1 cellular context compared by ENCODE assay signal in the genomic region with DNA sequence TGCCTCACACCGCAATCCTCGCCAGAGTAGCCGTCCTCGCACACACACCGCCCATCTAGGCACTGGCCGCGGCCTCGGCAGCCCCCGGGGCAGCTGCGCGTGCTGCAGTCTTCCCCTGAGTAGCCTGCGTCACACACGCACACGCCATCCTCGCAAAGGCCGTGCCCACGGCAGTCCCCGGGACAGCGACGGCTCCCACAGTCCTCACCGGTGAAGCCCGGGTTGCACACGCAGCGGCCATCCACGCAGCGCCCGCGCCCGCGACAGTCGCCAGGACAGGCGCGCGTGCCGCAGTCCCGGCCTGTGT.
TF ChIP-seq lines count a peak whose summit lies in the region.

No MANE protein-coding gene starts in this region.

TF ChIP-seq in IMR-90, 13 proteins besides CTCF, POLR2A, EP300 and RAD21:
- TF ChIP-seq BHLHE40 (IDR thresholded peaks at IDR 0.05; ENCODE audit: low read depth, low read length) (no peak), CEBPB (IDR thresholded peaks at IDR 0.05; ENCODE audit: low read depth, low read length) (no peak), FOS (IDR thresholded peaks at IDR 0.05; ENCODE audit: low read depth, low read length) (no peak), RCOR1 (IDR thresholded peaks at IDR 0.05; ENCODE audit: insufficient replicate concordance, low read length) (no peak), RFX5 (IDR thresholded peaks at IDR 0.05; ENCODE audit: low read depth, low read length) (no peak), SMC3 (IDR thresholded peaks at IDR 0.05; ENCODE audit: low read depth, low read length) (no peak), MAFK (IDR thresholded peaks at IDR 0.05; ENCODE audit: low read depth, low read length) (no peak), MAZ (IDR thresholded peaks at IDR 0.05; ENCODE audit: borderline replicate concordance, low read depth, low read length) (no peak), MXI1 (IDR thresholded peaks at IDR 0.05; ENCODE audit: borderline replicate concordance, low read depth, low read length) (no peak)
- TF ChIP-seq, protein P1, sequence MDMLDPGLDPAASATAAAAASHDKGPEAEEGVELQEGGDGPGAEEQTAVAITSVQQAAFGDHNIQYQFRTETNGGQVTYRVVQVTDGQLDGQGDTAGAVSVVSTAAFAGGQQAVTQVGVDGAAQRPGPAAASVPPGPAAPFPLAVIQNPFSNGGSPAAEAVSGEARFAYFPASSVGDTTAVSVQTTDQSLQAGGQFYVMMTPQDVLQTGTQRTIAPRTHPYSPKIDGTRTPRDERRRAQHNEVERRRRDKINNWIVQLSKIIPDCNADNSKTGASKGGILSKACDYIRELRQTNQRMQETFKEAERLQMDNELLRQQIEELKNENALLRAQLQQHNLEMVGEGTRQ (IDR thresholded peaks at IDR 0.05; ENCODE audit: low read depth, low read length) = no peak
- TF ChIP-seq, protein P2, sequence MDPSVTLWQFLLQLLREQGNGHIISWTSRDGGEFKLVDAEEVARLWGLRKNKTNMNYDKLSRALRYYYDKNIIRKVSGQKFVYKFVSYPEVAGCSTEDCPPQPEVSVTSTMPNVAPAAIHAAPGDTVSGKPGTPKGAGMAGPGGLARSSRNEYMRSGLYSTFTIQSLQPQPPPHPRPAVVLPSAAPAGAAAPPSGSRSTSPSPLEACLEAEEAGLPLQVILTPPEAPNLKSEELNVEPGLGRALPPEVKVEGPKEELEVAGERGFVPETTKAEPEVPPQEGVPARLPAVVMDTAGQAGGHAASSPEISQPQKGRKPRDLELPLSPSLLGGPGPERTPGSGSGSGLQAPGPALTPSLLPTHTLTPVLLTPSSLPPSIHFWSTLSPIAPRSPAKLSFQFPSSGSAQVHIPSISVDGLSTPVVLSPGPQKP (IDR thresholded peaks at IDR 0.05; ENCODE audit: borderline replicate concordance, low read depth, low read length) = no peak
